7 cellular contexts compared by ENCODE assay signal in the genomic region with DNA sequence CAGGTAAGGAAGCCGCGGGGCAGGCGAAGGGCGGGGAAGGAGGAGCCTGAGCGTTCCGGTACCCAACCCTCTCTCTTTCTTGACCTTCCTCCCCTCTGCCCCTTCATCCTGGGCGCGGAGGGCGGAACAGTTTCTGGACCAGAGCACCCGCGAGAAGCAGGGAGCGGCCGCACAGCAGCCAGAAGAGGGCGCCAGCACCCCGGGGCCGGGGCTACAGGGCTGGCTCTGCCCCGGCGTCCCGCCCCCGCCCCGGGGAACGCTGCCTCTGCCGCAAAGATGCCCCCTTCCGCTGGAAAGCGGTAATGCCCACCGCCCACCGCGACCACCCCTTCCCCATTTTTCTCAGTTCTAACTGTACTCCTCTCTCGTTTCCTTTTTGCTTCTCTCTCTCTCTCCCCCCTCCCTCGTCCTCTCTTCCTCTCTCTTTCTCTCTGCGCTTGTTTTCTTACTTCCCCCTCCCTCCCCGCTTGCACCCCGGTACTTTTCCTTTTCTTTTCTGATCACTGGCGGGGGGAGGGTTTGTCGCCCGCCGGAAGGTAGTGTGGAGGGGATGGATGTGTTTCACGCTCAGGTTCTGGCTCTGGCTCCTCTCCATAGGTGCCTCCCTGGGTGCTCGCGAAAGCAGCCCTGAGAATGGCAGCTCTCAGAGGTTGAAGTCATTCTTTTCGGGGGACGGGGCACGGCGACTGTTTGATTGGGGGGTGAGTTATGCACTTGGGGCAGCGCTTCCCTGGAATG. TPM values are rescaled to one million over a fixed set of nuclear protein-coding genes. Genes with fewer than 3 reads are reported as not detected.
A peak's percentile ranks its signal among the peaks of the same experiment; 100 is the strongest.
DNase-seq lines count a peak whose midpoint lies in the region; ATAC-seq and TF ChIP-seq lines count a peak whose summit lies in the region.

No MANE protein-coding gene starts in this region.

- in situ Hi-C loops in GM13976 (cut with MboI; ENCODE audit: low sequenced_read_pairs, unreplicated experiment) = loop anchor here (25.0 kb wide), 1 partner anchor 272 kb away; no protein-coding TSS in a partner anchor

- H3K36me3 Mint-ChIP-seq in central memory CD8-positive, alpha-beta T cell (ENCODE audit: insufficient read depth) = peaks cover 18% of the 10 kb centered on the region

- no peaks in the 10 kb centered on the region for H3K27me3 Mint-ChIP-seq in central memory CD8-positive, alpha-beta T cell

- H3K4me1 Mint-ChIP-seq in central memory CD8-positive, alpha-beta T cell = peaks cover 54% of the 10 kb centered on the region

- DNase-seq in GM13976 (ENCODE audit: low spot score) (peak; percentile 92), NCI-H1092 (lab: John Stamatoyannopoulos, UW) (peak; percentile 18), left colon (peak; percentile 82 to 91)
- DNase-seq in activated CD4-positive, CD25-positive, alpha-beta regulatory T cell (lab: John Stamatoyannopoulos, UW) = peak; percentile 84 to 95 (median 91)
- DNase-seq in central memory CD8-positive, alpha-beta T cell (ENCODE audit: low spot score in 2 of 2) = peak; percentile 85 to 94
- DNase-seq in stimulated activated CD4-positive, alpha-beta T cell treated with anti-CD3 and anti-CD28 coated beads, Interleukin-1b, Interleukin-23, amount 100 ng/mL, for 4 hours (ENCODE audit: low read depth in 2 of 2) = peak; percentile 93 to 94

- H3K27ac Mint-ChIP-seq in central memory CD8-positive, alpha-beta T cell (ENCODE audit: low read depth) = peak overlapping the region; percentile 97

- H3K4me3 Mint-ChIP-seq in central memory CD8-positive, alpha-beta T cell = peak overlapping the region; percentile 95

- peak; percentile 96 for ATAC-seq in HG02642 (IDR thresholded peaks at IDR 0.05; ENCODE audit: poor library complexity, unreplicated experiment)
- ATAC-seq in central memory CD8-positive, alpha-beta T cell (replicated peaks; ENCODE audit: extremely low read depth, poor library complexity, severe bottlenecking) = peak; percentile 91
- ATAC-seq in left colon = peak; percentile 97

- intact Hi-C loops in left colon (cut with DNase I, micrococcal nuclease) = loop anchor here in 1 of 2 donors (10.0 kb wide), 1 partner anchor 109 kb away; a partner anchor contains a TSS

- no peaks in the 10 kb centered on the region for H3K9me3 Mint-ChIP-seq in central memory CD8-positive, alpha-beta T cell

- TF ChIP-seq CTCF in GM13976 (IDR thresholded peaks at IDR 0.05; ENCODE audit: borderline replicate concordance, control extremely low read depth, extremely low read depth, insufficient read depth, missing control alignments) = peak; percentile 88

RNA-seq across cellular contexts. Expression of a gene that starts 13.1 kb away (rescaled TPM):
- total RNA-seq in left colon = 1 to 10 TPM in 1 of 2 donors, under 1 TPM in 1; 0.64 to 2.3 TPM

Comparison
In these comparisons a context has a peak if more than half of its experiments do, and no peak if none do; other contexts are left out.
1. Peak in every context shown above with its lines: DNase-seq and ATAC-seq.
2. DNase-seq: peak in every context shown above with its lines; median percentile 94 in stimulated activated CD4-positive, alpha-beta T cell treated with anti-CD3 and anti-CD28 coated beads, Interleukin-1b, Interleukin-23, amount 100 ng/mL, for 4 hours; 92 in GM13976; 91 in activated CD4-positive, CD25-positive, alpha-beta regulatory T cell; 90 in central memory CD8-positive, alpha-beta T cell; 86 in left colon; 18 in NCI-H1092.